2 cellular contexts compared by ENCODE assay signal in the genomic region with DNA sequence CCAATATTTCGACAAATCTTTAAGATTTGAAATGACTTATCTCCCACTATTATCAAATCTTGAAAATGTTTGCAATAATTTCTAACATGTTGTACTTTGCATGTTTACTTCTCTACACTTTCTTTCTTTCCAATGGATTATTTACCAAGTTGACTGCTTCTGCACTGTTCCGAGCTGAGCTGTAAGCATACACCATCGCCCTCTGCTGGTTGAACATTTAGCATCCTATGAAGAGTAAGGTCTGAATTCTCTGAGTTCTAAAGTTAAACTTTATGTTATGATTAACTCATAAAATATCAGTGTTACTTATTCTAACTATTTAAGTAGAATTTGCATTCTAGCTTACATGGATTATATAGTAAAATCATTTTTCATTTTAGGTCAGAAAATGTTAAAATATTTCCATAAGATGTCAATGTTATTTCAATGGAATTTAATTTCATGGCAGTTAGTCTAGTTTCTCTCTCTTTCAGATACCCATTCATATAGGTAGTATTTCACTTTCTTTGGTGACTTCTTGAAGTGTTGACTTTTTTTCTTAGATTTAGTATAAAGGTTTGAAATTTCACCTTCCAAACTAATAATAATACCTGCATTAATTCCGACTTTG.
TF ChIP-seq lines count a peak whose summit lies in the region.

No MANE protein-coding gene starts in this region.

TF ChIP-seq in GM23338, 12 proteins besides CTCF, POLR2A, EP300 and RAD21 (continued from another document):
- TF ChIP-seq, protein P1, sequence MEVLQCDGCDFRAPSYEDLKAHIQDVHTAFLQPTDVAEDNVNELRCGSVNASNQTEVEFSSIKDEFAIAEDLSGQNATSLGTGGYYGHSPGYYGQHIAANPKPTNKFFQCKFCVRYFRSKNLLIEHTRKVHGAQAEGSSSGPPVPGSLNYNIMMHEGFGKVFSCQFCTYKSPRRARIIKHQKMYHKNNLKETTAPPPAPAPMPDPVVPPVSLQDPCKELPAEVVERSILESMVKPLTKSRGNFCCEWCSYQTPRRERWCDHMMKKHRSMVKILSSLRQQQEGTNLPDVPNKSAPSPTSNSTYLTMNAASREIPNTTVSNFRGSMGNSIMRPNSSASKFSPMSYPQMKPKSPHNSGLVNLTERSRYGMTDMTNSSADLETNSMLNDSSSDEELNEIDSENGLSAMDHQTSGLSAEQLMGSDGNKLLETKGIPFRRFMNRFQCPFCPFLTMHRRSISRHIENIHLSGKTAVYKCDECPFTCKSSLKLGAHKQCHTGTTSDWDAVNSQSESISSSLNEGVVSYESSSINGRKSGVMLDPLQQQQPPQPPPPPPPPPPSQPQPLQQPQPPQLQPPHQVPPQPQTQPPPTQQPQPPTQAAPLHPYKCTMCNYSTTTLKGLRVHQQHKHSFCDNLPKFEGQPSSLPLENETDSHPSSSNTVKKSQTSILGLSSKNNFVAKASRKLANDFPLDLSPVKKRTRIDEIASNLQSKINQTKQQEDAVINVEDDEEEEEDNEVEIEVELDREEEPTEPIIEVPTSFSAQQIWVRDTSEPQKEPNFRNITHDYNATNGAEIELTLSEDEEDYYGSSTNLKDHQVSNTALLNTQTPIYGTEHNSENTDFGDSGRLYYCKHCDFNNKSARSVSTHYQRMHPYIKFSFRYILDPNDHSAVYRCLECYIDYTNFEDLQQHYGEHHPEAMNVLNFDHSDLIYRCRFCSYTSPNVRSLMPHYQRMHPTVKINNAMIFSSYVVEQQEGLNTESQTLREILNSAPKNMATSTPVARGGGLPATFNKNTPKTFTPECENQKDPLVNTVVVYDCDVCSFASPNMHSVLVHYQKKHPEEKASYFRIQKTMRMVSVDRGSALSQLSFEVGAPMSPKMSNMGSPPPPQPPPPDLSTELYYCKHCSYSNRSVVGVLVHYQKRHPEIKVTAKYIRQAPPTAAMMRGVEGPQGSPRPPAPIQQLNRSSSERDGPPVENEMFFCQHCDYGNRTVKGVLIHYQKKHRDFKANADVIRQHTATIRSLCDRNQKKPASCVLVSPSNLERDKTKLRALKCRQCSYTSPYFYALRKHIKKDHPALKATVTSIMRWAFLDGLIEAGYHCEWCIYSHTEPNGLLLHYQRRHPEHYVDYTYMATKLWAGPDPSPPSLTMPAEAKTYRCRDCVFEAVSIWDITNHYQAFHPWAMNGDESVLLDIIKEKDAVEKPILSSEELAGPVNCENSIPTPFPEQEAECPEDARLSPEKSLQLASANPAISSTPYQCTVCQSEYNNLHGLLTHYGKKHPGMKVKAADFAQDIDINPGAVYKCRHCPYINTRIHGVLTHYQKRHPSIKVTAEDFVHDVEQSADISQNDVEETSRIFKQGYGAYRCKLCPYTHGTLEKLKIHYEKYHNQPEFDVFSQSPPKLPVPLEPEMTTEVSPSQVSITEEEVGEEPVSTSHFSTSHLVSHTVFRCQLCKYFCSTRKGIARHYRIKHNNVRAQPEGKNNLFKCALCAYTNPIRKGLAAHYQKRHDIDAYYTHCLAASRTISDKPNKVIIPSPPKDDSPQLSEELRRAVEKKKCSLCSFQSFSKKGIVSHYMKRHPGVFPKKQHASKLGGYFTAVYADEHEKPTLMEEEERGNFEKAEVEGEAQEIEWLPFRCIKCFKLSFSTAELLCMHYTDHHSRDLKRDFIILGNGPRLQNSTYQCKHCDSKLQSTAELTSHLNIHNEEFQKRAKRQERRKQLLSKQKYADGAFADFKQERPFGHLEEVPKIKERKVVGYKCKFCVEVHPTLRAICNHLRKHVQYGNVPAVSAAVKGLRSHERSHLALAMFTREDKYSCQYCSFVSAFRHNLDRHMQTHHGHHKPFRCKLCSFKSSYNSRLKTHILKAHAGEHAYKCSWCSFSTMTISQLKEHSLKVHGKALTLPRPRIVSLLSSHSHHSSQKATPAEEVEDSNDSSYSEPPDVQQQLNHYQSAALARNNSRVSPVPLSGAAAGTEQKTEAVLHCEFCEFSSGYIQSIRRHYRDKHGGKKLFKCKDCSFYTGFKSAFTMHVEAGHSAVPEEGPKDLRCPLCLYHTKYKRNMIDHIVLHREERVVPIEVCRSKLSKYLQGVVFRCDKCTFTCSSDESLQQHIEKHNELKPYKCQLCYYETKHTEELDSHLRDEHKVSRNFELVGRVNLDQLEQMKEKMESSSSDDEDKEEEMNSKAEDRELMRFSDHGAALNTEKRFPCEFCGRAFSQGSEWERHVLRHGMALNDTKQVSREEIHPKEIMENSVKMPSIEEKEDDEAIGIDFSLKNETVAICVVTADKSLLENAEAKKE (CRISPR knock-in tag; IDR thresholded peaks at IDR 0.05) = no peak
- TF ChIP-seq, protein P2, sequence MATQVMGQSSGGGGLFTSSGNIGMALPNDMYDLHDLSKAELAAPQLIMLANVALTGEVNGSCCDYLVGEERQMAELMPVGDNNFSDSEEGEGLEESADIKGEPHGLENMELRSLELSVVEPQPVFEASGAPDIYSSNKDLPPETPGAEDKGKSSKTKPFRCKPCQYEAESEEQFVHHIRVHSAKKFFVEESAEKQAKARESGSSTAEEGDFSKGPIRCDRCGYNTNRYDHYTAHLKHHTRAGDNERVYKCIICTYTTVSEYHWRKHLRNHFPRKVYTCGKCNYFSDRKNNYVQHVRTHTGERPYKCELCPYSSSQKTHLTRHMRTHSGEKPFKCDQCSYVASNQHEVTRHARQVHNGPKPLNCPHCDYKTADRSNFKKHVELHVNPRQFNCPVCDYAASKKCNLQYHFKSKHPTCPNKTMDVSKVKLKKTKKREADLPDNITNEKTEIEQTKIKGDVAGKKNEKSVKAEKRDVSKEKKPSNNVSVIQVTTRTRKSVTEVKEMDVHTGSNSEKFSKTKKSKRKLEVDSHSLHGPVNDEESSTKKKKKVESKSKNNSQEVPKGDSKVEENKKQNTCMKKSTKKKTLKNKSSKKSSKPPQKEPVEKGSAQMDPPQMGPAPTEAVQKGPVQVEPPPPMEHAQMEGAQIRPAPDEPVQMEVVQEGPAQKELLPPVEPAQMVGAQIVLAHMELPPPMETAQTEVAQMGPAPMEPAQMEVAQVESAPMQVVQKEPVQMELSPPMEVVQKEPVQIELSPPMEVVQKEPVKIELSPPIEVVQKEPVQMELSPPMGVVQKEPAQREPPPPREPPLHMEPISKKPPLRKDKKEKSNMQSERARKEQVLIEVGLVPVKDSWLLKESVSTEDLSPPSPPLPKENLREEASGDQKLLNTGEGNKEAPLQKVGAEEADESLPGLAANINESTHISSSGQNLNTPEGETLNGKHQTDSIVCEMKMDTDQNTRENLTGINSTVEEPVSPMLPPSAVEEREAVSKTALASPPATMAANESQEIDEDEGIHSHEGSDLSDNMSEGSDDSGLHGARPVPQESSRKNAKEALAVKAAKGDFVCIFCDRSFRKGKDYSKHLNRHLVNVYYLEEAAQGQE (IDR thresholded peaks at IDR 0.05; ENCODE audit: unreplicated experiment) = no peak
- no peak for TF ChIP-seq NANOG (IDR thresholded peaks at IDR 0.05; ENCODE audit: borderline replicate concordance)
- TF ChIP-seq, protein P3, sequence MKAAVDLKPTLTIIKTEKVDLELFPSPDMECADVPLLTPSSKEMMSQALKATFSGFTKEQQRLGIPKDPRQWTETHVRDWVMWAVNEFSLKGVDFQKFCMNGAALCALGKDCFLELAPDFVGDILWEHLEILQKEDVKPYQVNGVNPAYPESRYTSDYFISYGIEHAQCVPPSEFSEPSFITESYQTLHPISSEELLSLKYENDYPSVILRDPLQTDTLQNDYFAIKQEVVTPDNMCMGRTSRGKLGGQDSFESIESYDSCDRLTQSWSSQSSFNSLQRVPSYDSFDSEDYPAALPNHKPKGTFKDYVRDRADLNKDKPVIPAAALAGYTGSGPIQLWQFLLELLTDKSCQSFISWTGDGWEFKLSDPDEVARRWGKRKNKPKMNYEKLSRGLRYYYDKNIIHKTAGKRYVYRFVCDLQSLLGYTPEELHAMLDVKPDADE (IDR thresholded peaks at IDR 0.05) = no peak

TF ChIP-seq in WTC11, 78 proteins besides CTCF, POLR2A, EP300 and RAD21 (continued from another document):
- TF ChIP-seq, protein P4, sequence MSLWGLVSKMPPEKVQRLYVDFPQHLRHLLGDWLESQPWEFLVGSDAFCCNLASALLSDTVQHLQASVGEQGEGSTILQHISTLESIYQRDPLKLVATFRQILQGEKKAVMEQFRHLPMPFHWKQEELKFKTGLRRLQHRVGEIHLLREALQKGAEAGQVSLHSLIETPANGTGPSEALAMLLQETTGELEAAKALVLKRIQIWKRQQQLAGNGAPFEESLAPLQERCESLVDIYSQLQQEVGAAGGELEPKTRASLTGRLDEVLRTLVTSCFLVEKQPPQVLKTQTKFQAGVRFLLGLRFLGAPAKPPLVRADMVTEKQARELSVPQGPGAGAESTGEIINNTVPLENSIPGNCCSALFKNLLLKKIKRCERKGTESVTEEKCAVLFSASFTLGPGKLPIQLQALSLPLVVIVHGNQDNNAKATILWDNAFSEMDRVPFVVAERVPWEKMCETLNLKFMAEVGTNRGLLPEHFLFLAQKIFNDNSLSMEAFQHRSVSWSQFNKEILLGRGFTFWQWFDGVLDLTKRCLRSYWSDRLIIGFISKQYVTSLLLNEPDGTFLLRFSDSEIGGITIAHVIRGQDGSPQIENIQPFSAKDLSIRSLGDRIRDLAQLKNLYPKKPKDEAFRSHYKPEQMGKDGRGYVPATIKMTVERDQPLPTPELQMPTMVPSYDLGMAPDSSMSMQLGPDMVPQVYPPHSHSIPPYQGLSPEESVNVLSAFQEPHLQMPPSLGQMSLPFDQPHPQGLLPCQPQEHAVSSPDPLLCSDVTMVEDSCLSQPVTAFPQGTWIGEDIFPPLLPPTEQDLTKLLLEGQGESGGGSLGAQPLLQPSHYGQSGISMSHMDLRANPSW (CRISPR knock-in tag; conservative IDR thresholded peaks at IDR 0.05; ENCODE audit: low read depth) = no peak
- TF ChIP-seq NFE2L1 (CRISPR knock-in tag; IDR thresholded peaks at IDR 0.05) = no peak
- TF ChIP-seq TEAD4 (CRISPR knock-in tag; IDR thresholded peaks at IDR 0.05) = no peak
- TF ChIP-seq, protein P5, sequence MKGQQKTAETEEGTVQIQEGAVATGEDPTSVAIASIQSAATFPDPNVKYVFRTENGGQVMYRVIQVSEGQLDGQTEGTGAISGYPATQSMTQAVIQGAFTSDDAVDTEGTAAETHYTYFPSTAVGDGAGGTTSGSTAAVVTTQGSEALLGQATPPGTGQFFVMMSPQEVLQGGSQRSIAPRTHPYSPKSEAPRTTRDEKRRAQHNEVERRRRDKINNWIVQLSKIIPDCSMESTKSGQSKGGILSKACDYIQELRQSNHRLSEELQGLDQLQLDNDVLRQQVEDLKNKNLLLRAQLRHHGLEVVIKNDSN (CRISPR knock-in tag; IDR thresholded peaks at IDR 0.05) = no peak
- TF ChIP-seq SOX15 (CRISPR knock-in tag; IDR thresholded peaks at IDR 0.05) = no peak
- no peak for TF ChIP-seq ZBTB21 (CRISPR knock-in tag; IDR thresholded peaks at IDR 0.05; ENCODE audit: borderline replicate concordance)
- TF ChIP-seq, protein P6, sequence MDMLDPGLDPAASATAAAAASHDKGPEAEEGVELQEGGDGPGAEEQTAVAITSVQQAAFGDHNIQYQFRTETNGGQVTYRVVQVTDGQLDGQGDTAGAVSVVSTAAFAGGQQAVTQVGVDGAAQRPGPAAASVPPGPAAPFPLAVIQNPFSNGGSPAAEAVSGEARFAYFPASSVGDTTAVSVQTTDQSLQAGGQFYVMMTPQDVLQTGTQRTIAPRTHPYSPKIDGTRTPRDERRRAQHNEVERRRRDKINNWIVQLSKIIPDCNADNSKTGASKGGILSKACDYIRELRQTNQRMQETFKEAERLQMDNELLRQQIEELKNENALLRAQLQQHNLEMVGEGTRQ (CRISPR knock-in tag; IDR thresholded peaks at IDR 0.05) = no peak
- TF ChIP-seq, protein P7, sequence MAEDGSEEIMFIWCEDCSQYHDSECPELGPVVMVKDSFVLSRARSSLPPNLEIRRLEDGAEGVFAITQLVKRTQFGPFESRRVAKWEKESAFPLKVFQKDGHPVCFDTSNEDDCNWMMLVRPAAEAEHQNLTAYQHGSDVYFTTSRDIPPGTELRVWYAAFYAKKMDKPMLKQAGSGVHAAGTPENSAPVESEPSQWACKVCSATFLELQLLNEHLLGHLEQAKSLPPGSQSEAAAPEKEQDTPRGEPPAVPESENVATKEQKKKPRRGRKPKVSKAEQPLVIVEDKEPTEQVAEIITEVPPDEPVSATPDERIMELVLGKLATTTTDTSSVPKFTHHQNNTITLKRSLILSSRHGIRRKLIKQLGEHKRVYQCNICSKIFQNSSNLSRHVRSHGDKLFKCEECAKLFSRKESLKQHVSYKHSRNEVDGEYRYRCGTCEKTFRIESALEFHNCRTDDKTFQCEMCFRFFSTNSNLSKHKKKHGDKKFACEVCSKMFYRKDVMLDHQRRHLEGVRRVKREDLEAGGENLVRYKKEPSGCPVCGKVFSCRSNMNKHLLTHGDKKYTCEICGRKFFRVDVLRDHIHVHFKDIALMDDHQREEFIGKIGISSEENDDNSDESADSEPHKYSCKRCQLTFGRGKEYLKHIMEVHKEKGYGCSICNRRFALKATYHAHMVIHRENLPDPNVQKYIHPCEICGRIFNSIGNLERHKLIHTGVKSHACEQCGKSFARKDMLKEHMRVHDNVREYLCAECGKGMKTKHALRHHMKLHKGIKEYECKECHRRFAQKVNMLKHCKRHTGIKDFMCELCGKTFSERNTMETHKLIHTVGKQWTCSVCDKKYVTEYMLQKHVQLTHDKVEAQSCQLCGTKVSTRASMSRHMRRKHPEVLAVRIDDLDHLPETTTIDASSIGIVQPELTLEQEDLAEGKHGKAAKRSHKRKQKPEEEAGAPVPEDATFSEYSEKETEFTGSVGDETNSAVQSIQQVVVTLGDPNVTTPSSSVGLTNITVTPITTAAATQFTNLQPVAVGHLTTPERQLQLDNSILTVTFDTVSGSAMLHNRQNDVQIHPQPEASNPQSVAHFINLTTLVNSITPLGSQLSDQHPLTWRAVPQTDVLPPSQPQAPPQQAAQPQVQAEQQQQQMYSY (CRISPR knock-in tag; IDR thresholded peaks at IDR 0.05) = no peak
- TF ChIP-seq FOXK1 (CRISPR knock-in tag; IDR thresholded peaks at IDR 0.05) = no peak
- TF ChIP-seq HMGA2 (CRISPR knock-in tag; IDR thresholded peaks at IDR 0.05) = no peak
- TF ChIP-seq CBFB (CRISPR knock-in tag; IDR thresholded peaks at IDR 0.05; ENCODE audit: low read depth) = no peak
